ENCODE assay signal across 20 cellular contexts in the genomic region with DNA sequence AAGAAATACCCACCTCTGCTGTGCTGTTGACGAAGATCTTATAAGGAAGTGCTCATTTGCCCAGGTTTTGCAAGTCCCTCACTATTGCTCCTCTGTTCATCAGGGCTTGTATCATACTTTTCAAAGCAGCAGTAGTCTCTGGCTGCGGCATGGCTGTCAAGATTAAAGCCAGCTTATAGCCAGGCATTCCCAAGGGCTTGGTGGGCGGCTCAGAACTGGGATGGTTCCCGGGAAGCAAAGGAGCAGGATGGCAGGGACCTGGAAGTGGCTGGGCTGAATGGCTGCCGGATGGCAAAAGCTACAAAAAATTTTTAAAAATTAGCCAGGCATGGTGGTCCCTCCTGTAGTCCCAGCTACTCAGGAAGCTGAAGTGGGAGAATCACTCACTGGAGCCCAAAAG. TPM values are rescaled to one million over a fixed set of nuclear protein-coding genes. Genes with fewer than 3 reads are reported as not detected.
A peak's percentile ranks its signal among the peaks of the same experiment; 100 is the strongest.
DNase-seq lines count a peak whose midpoint lies in the region; ATAC-seq and TF ChIP-seq lines count a peak whose summit lies in the region.
"Had no signal": no experiment of that assay in that cellular context is flagged by ENCODE, and none has a peak within 500 bp of the region (broad histone marks: within the 10 kb centered on the region; RNA-seq: fewer than 3 reads in every experiment).

No MANE protein-coding gene starts in this region.

- H3K9me3 Mint-ChIP-seq in activated CD8-positive, alpha-beta T cell treated with anti-CD3 and anti-CD28 coated beads, Interleukin-2, amount 10 ng/mL, durations not matched to agents 7 days and 5 days (ENCODE audit: insufficient read depth) = peaks cover 2% of the 10 kb centered on the region
- H3K9me3 Mint-ChIP-seq in activated CD8-positive, alpha-beta T cell treated with anti-CD3 and anti-CD28 coated beads for 36 hours = peaks cover under 1% of the 10 kb centered on the region
- no peaks in the 10 kb centered on the region for H3K9me3 Mint-ChIP-seq in memory B cell

- no peaks in the 10 kb centered on the region for H3K9me3 ChIP-seq in cardiac muscle cell (ENCODE audit: low read depth)
- H3K9me3 ChIP-seq in trophoblast cell (ENCODE audit: insufficient read depth, low read depth, low read length) = peaks cover 1% of the 10 kb centered on the region
- H3K9me3 ChIP-seq in ovary = no peaks in the 10 kb centered on the region

- no peak overlapping the region for H3K4me3 ChIP-seq in cardiac muscle cell
- H3K4me3 ChIP-seq in trophoblast cell (ENCODE audit: low read depth, low read length) = no peak overlapping the region
- H3K4me3 ChIP-seq in ovary = no peak overlapping the region
- H3K4me3 ChIP-seq: BLaER1 had no signal

- peak overlapping the region; percentile 44 for H3K27ac Mint-ChIP-seq in activated CD8-positive, alpha-beta T cell treated with anti-CD3 and anti-CD28 coated beads, Interleukin-2, amount 10 ng/mL, durations not matched to agents 7 days and 5 days
- H3K27ac Mint-ChIP-seq in activated CD8-positive, alpha-beta T cell treated with anti-CD3 and anti-CD28 coated beads for 36 hours = no peak overlapping the region
- H3K27ac Mint-ChIP-seq in memory B cell = peak overlapping the region; percentile 30
- H3K27ac Mint-ChIP-seq: HFFc6 had no signal

- no peaks in the 10 kb centered on the region for H3K79me2 ChIP-seq in trophoblast cell (ENCODE audit: control insufficient read depth, insufficient read depth, low read length, poor library complexity)

- TF ChIP-seq CTCF in activated CD8-positive, alpha-beta T cell treated with anti-CD3 and anti-CD28 coated beads for 36 hours (IDR thresholded peaks at IDR 0.05) = no peak
- TF ChIP-seq CTCF in cardiac muscle cell (IDR thresholded peaks at IDR 0.05; ENCODE audit: low read depth, low read length) = no peak
- TF ChIP-seq CTCF in ovary (IDR thresholded peaks at IDR 0.05) = no peak

- H4K91ac ChIP-seq in trophoblast cell (ENCODE audit: low read depth, low read length) = no peak overlapping the region

- H3K4me1 ChIP-seq in cardiac muscle cell (ENCODE audit: low read depth) = no peaks in the 10 kb centered on the region
- H3K4me1 ChIP-seq in trophoblast cell (ENCODE audit: control insufficient read depth in 1 of 2, insufficient read depth in 2 of 2, low read length in 2 of 2) = no peaks in the 10 kb centered on the region
- H3K4me1 ChIP-seq in ovary (ENCODE audit: insufficient read depth) = no peaks in the 10 kb centered on the region
- H3K4me1 ChIP-seq: BLaER1 had no signal

- H3K36me3 ChIP-seq in cardiac muscle cell (peaks cover 37% of the 10 kb centered on the region), trophoblast cell (ENCODE audit: control insufficient read depth in 1 of 2, insufficient read depth in 2 of 2, low read length in 2 of 2) (peaks cover 16 to 22% of the 10 kb centered on the region in 2 experiments), ovary (no peaks in the 10 kb centered on the region)

- H3K4me2 ChIP-seq in trophoblast cell (ENCODE audit: low read length) = no peak overlapping the region
- H3K4me2 ChIP-seq: BLaER1 had no signal

- no peak overlapping the region for H3K4me3 Mint-ChIP-seq in activated CD8-positive, alpha-beta T cell treated with anti-CD3 and anti-CD28 coated beads, Interleukin-2, amount 10 ng/mL, durations not matched to agents 7 days and 5 days
- no peak overlapping the region for H3K4me3 Mint-ChIP-seq in activated CD8-positive, alpha-beta T cell treated with anti-CD3 and anti-CD28 coated beads for 36 hours
- H3K4me3 Mint-ChIP-seq in memory B cell = no peak overlapping the region
- H3K4me3 Mint-ChIP-seq: CD14-positive monocyte; CD4-positive, alpha-beta memory T cell; HFFc6 had no signal

- H3K9ac ChIP-seq in trophoblast cell (ENCODE audit: low read length) = peak overlapping the region; percentile 21
- H3K9ac ChIP-seq: BLaER1 had no signal

- H2BK5ac ChIP-seq in trophoblast cell (ENCODE audit: low read depth, low read length, poor library complexity) = no peak overlapping the region

- H3K27me3 ChIP-seq in cardiac muscle cell (no peaks in the 10 kb centered on the region), trophoblast cell (ENCODE audit: insufficient read depth, low read length) (no peaks in the 10 kb centered on the region), ovary (no peaks in the 10 kb centered on the region)
- H3K27me3 ChIP-seq: BLaER1 had no signal

- no peak overlapping the region for H2BK120ac ChIP-seq in trophoblast cell (ENCODE audit: insufficient read depth, low read length, poor library complexity)

- no peak overlapping the region for H2AFZ ChIP-seq in trophoblast cell (ENCODE audit: insufficient read depth, low read length, poor library complexity)

- no peak overlapping the region for H3K23ac ChIP-seq in trophoblast cell (ENCODE audit: low read length)

- WGBS in trophoblast cell (ENCODE audit: extremely low coverage, insufficient coverage, insufficient read length) = no CpG with 5 or more reads among the region's 5 CpGs
- 87 to 88% (median 88%) methylated on average over 5 of the region's 5 CpGs for WGBS in ovary, 3 donors

- H3K27ac ChIP-seq in cardiac muscle cell = peak overlapping the region; percentile 48
- H3K27ac ChIP-seq in trophoblast cell (ENCODE audit: low read depth, low read length) = no peak overlapping the region
- H3K27ac ChIP-seq in ovary = no peak overlapping the region
- H3K27ac ChIP-seq: BLaER1 had no signal

- H3K79me1 ChIP-seq in trophoblast cell (ENCODE audit: low read length) = no peaks in the 10 kb centered on the region

- CTCF ChIA-PET in activated CD8-positive, alpha-beta T cell treated with anti-CD3 and anti-CD28 coated beads, Interleukin-2, amount 10 ng/mL, durations not matched to agents 7 days and 5 days (lab: Charles Lee) = interaction anchor here (0.6 to 1.7 kb wide), 5 partner anchors 13 to 154 kb away, joined by 3 to 9 read pairs (median 3); partner anchors contain the start of gene CEP85
- CTCF ChIA-PET in activated CD8-positive, alpha-beta T cell treated with anti-CD3 and anti-CD28 coated beads for 36 hours (lab: Charles Lee) = interaction anchor here (6.3 to 6.8 kb wide), 2 partner anchors 12 to 29 kb away, joined by 24 to 41 read pairs; partner anchors contain the start of gene CEP85

- no peak for DNase-seq in activated CD8-positive, alpha-beta T cell treated with anti-CD3 and anti-CD28 coated beads, Interleukin-2, amount 10 ng/mL, durations not matched to agents 7 days and 5 days
- no peak for DNase-seq in activated CD8-positive, alpha-beta T cell treated with anti-CD3 and anti-CD28 coated beads for 36 hours
- no peak for DNase-seq in cardiac muscle cell (ENCODE audit: low read depth in 1 of 2, low spot score in 1 of 2)
- DNase-seq in cardiac septum (ENCODE audit: low spot score) = no peak
- DNase-seq in memory B cell (ENCODE audit: low spot score in 2 of 2) = no peak
- DNase-seq in trophoblast cell = no peak
- DNase-seq in ovary = no peak
- no peak for DNase-seq in NCI-H524 treated with DMSO at 0.1 percent for 48 hours (lab: John Stamatoyannopoulos, UW)
- DNase-seq: 8988T; CD4-positive, alpha-beta memory T cell; DMS79 treated with DMSO at 0.1 percent for 48 hours; GF-D8; GOT3; H7; HFFc6 had no signal

- H3K14ac ChIP-seq in trophoblast cell (ENCODE audit: low read length) = no peak overlapping the region

- no peak for TF ChIP-seq POLR2A in ovary (IDR thresholded peaks at IDR 0.05)

- peaks cover 3% of the 10 kb centered on the region for H3K4me1 Mint-ChIP-seq in activated CD8-positive, alpha-beta T cell treated with anti-CD3 and anti-CD28 coated beads, Interleukin-2, amount 10 ng/mL, durations not matched to agents 7 days and 5 days (ENCODE audit: low read depth)
- H3K4me1 Mint-ChIP-seq in activated CD8-positive, alpha-beta T cell treated with anti-CD3 and anti-CD28 coated beads for 36 hours (ENCODE audit: low read depth) = peaks cover 7% of the 10 kb centered on the region
- H3K4me1 Mint-ChIP-seq in memory B cell = peaks cover 8% of the 10 kb centered on the region

- no peak overlapping the region for H3K4ac ChIP-seq in trophoblast cell (ENCODE audit: low read depth, low read length)

- TF ChIP-seq EP300 in ovary (IDR thresholded peaks at IDR 0.05) = no peak

- intact Hi-C loops in activated CD8-positive, alpha-beta T cell treated with anti-CD3 and anti-CD28 coated beads for 36 hours (cut with micrococcal nuclease) = no loop called here
- intact Hi-C loops in cardiac septum (cut with DNase I) = no loop called here
- intact Hi-C loops in ovary (cut with DNase I) = no loop called here

- no peak overlapping the region for H2BK12ac ChIP-seq in trophoblast cell (ENCODE audit: low read length)

- H3K18ac ChIP-seq in trophoblast cell (ENCODE audit: low read length) = no peak overlapping the region

- no peaks in the 10 kb centered on the region for H3K27me3 Mint-ChIP-seq in activated CD8-positive, alpha-beta T cell treated with anti-CD3 and anti-CD28 coated beads, Interleukin-2, amount 10 ng/mL, durations not matched to agents 7 days and 5 days (ENCODE audit: low read depth)
- no peaks in the 10 kb centered on the region for H3K27me3 Mint-ChIP-seq in activated CD8-positive, alpha-beta T cell treated with anti-CD3 and anti-CD28 coated beads for 36 hours
- no peaks in the 10 kb centered on the region for H3K27me3 Mint-ChIP-seq in memory B cell
- H3K27me3 Mint-ChIP-seq: CD4-positive, alpha-beta memory T cell had no signal

- no peak overlapping the region for H4K12ac ChIP-seq in trophoblast cell (ENCODE audit: low read depth, low read length)

- ATAC-seq in activated CD8-positive, alpha-beta T cell treated with anti-CD3 and anti-CD28 coated beads, Interleukin-2, amount 10 ng/mL, durations not matched to agents 7 days and 5 days = no peak
- no peak for ATAC-seq in activated CD8-positive, alpha-beta T cell treated with anti-CD3 and anti-CD28 coated beads for 36 hours
- no peak for ATAC-seq in memory B cell (ENCODE audit: low read depth)
- ATAC-seq: HCT116 had no signal

- H4K8ac ChIP-seq in trophoblast cell (ENCODE audit: low read depth, low read length) = no peak overlapping the region

- no peak overlapping the region for H2AK5ac ChIP-seq in trophoblast cell (ENCODE audit: low read length)

- POLR2A ChIA-PET in activated CD8-positive, alpha-beta T cell treated with anti-CD3 and anti-CD28 coated beads, Interleukin-2, amount 10 ng/mL, durations not matched to agents 7 days and 5 days (lab: Charles Lee) = interaction anchor here (0.6 kb wide), 1 partner anchor 193 kb away, joined by 3 read pairs; no protein-coding TSS in a partner anchor
- POLR2A ChIA-PET in activated CD8-positive, alpha-beta T cell treated with anti-CD3 and anti-CD28 coated beads for 36 hours (lab: Charles Lee) = no interaction called here

- H3K36me3 Mint-ChIP-seq in activated CD8-positive, alpha-beta T cell treated with anti-CD3 and anti-CD28 coated beads, Interleukin-2, amount 10 ng/mL, durations not matched to agents 7 days and 5 days (ENCODE audit: low read depth) = peaks cover 78% of the 10 kb centered on the region
- H3K36me3 Mint-ChIP-seq in activated CD8-positive, alpha-beta T cell treated with anti-CD3 and anti-CD28 coated beads for 36 hours (ENCODE audit: low read depth) = peaks cover 69% of the 10 kb centered on the region
- H3K36me3 Mint-ChIP-seq in memory B cell = peaks cover 21% of the 10 kb centered on the region

RNA-seq across cellular contexts. Expression of gene SH3BGRL3, which starts 16.7 kb away (rescaled TPM):
- 100 to 1,000 TPM; 795 to 814 TPM for total RNA-seq in activated CD8-positive, alpha-beta T cell treated with anti-CD3 and anti-CD28 coated beads, Interleukin-2, amount 10 ng/mL, durations not matched to agents 7 days and 5 days
- 100 to 1,000 TPM; 309 to 316 TPM for total RNA-seq in activated CD8-positive, alpha-beta T cell treated with anti-CD3 and anti-CD28 coated beads for 36 hours
- total RNA-seq in cardiac muscle cell (23.0 and 32.9 TPM in 2 replicates), cardiac septum (55.0 TPM), ovary (100 to 1,000 TPM in 1 of 7 donors, 10 to 100 TPM in 6; 18.6 to 117 (median 58.3) TPM)
- polyA plus RNA-seq in cardiac muscle cell (93.4 and 119 TPM in 2 replicates), ovary (100 to 1,000 TPM in 1 of 2 donors, 10 to 100 TPM in 1; 57.8 to 242 TPM)
- 179 and 184 TPM in 2 replicates for polyA plus RNA-seq in trophoblast cell (2013)

RNA-seq across cellular contexts. Expression of gene CEP85, which starts 29.2 kb away (rescaled TPM):
- 10 to 100 TPM; 48.7 to 49.1 TPM for total RNA-seq in activated CD8-positive, alpha-beta T cell treated with anti-CD3 and anti-CD28 coated beads, Interleukin-2, amount 10 ng/mL, durations not matched to agents 7 days and 5 days
- total RNA-seq in activated CD8-positive, alpha-beta T cell treated with anti-CD3 and anti-CD28 coated beads for 36 hours = 10 to 100 TPM; 32.8 to 33.7 TPM
- total RNA-seq in cardiac muscle cell (32.7 and 33.2 TPM in 2 replicates), cardiac septum (25.8 TPM), ovary (1 to 10 TPM; 2.3 to 8.4 (median 4.0) TPM)
- polyA plus RNA-seq in cardiac muscle cell (22.9 and 28.8 TPM in 2 replicates), ovary (1 to 10 TPM; 2.0 to 4.4 TPM)
- polyA plus RNA-seq in trophoblast cell (2013) = 53.1 and 54.6 TPM in 2 replicates

RNA-seq across cellular contexts. Expression of gene UBXN11, which starts 43.2 kb away (rescaled TPM):
- 10 to 100 TPM; 34.4 to 40.9 TPM for total RNA-seq in activated CD8-positive, alpha-beta T cell treated with anti-CD3 and anti-CD28 coated beads, Interleukin-2, amount 10 ng/mL, durations not matched to agents 7 days and 5 days
- total RNA-seq in activated CD8-positive, alpha-beta T cell treated with anti-CD3 and anti-CD28 coated beads for 36 hours = 10 to 100 TPM; 24.9 to 26.0 TPM
- 13.8 and 21.1 TPM in 2 replicates for total RNA-seq in cardiac muscle cell
- polyA plus RNA-seq in cardiac muscle cell = 40.1 and 41.3 TPM in 2 replicates
- 8.3 TPM for total RNA-seq in cardiac septum
- 8.1 and 8.5 TPM in 2 replicates for polyA plus RNA-seq in trophoblast cell (2013)
- 10 to 100 TPM; 17.3 to 37.0 (median 28.8) TPM for total RNA-seq in ovary
- polyA plus RNA-seq in ovary = 10 to 100 TPM in 1 of 2 donors, 1 to 10 TPM in 1; 3.6 to 25.1 TPM

RNA-seq across cellular contexts. Expression of gene CD52, which starts 54.5 kb away (rescaled TPM):
- 1,000 to 10,000 TPM; 1,112 to 1,180 TPM for total RNA-seq in activated CD8-positive, alpha-beta T cell treated with anti-CD3 and anti-CD28 coated beads, Interleukin-2, amount 10 ng/mL, durations not matched to agents 7 days and 5 days
- 100 to 1,000 TPM; 324 to 344 TPM for total RNA-seq in activated CD8-positive, alpha-beta T cell treated with anti-CD3 and anti-CD28 coated beads for 36 hours
- total RNA-seq in cardiac muscle cell (not detected in 2 replicates), cardiac septum (4.6 TPM), ovary (1 to 10 TPM in 6 of 7 donors, not detected in 1; 1.3 to 6.2 (median 2.9) TPM)
- polyA plus RNA-seq in cardiac muscle cell (2.0 and 3.3 TPM in 2 replicates), ovary (10 to 100 TPM in 1 of 2 donors, 1 to 10 TPM in 1; 7.1 to 45.5 TPM)
- polyA plus RNA-seq in trophoblast cell (2013) = 2.0 and 2.4 TPM in 2 replicates
- total RNA-seq: A673, HFFc6 had no signal
- polyA plus RNA-seq: AG04450 had no signal
